Comparison of ENCODE assay signal across 8 cellular contexts in the genomic region with DNA sequence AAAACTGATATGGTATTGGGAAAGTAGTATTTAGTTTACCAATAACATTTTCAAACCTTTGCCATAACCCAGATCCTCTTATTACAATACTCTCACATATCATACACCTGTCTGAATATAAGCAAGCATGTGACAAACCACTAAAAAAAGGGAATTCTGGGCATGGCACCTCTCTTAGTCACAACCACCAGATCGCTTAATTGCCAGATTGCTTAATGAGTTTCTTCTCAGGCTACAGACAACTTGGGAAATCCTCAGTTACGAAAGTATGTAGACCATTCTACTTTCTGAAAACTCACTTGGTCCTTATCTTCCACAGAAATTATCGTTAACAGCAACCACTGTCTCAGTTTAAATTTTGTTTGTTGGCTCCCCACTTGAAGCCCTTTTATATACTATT. TPM values are rescaled to one million over a fixed set of nuclear protein-coding genes. Genes with fewer than 3 reads are reported as not detected.
A peak's percentile ranks its signal among the peaks of the same experiment; 100 is the strongest.
DNase-seq lines count a peak whose midpoint lies in the region; ATAC-seq and TF ChIP-seq lines count a peak whose summit lies in the region.

No MANE protein-coding gene starts in this region.

- no peaks in the 10 kb centered on the region for H3F3A ChIP-seq in PC-3 (ENCODE audit: low read length, unreplicated experiment)

- POLR2A ChIA-PET in PC-3 (lab: Charles Lee; ENCODE audit: unreplicated experiment), result no interaction called here

- 70 to 83% (median 80%) methylated on average over 3 of the region's 3 CpGs for WGBS in psoas muscle, 3 donors

- peaks cover 9% of the 10 kb centered on the region; the same call in 1 of the 2 replicates for H4K20me1 ChIP-seq in PC-3 (ENCODE audit: low read length)

- no peak overlapping the region for H3K9ac ChIP-seq in PC-3 (ENCODE audit: low read length)

- no peaks in the 10 kb centered on the region for H3K27me3 ChIP-seq in PC-3 (ENCODE audit: low read length)
- H3K27me3 ChIP-seq in psoas muscle (ENCODE audit: insufficient read depth in 3 of 3, low read length in 2 of 3), result no peaks in the 10 kb centered on the region

- no peaks in the 10 kb centered on the region for H3K9me3 Mint-ChIP-seq in endothelial cell (ENCODE audit: unreplicated experiment)

- BruUV-seq in PC-3 (replicated peaks; lab: Mats Ljungman, UMichigan), result no TSS peak

- peak overlapping the region; percentile 96 for H3K4me3 Mint-ChIP-seq in endothelial cell (ENCODE audit: unreplicated experiment)

- H3K4me1 ChIP-seq in PC-3 (ENCODE audit: insufficient read depth, low read length), result peaks cover 25% of the 10 kb centered on the region
- peaks cover 23% of the 10 kb centered on the region for H3K4me1 ChIP-seq in psoas muscle

- H3K9me2 ChIP-seq in PC-3 (replicated peaks; ENCODE audit: low read length), result no peaks in the 10 kb centered on the region

- H3K27me3 Mint-ChIP-seq in endothelial cell (ENCODE audit: unreplicated experiment), result peaks cover 8% of the 10 kb centered on the region

- ATAC-seq in PC-3, result no peak
- ATAC-seq in psoas muscle, result peak in 2 of 4 donors; percentile 16
- no peak for ATAC-seq in HG02571 (IDR thresholded peaks at IDR 0.05; ENCODE audit: unreplicated experiment)

- H3K27ac ChIP-seq in PC-3 (ENCODE audit: low read length) (no peak overlapping the region), psoas muscle (peak overlapping the region; percentile 94)

- peaks cover 4% of the 10 kb centered on the region for H3K36me3 Mint-ChIP-seq in endothelial cell (ENCODE audit: low read depth, unreplicated experiment)

- no peak for TF ChIP-seq CTCF in GM12865 (IDR thresholded peaks at IDR 0.05; ENCODE audit: insufficient read depth, low read depth, low read length, missing control alignments)
- TF ChIP-seq CTCF in PC-3 (conservative IDR thresholded peaks at IDR 0.05; ENCODE audit: low read depth, low read length), result no peak
- TF ChIP-seq CTCF in endothelial cell (IDR thresholded peaks at IDR 0.05; ENCODE audit: unreplicated experiment), result no peak
- no peak for TF ChIP-seq CTCF in psoas muscle (IDR thresholded peaks at IDR 0.05)

- peak overlapping the region; percentile 94 for H3K4me2 ChIP-seq in PC-3 (ENCODE audit: low read length)

- H3K27ac Mint-ChIP-seq in endothelial cell (ENCODE audit: unreplicated experiment), result peak overlapping the region; percentile 5

- H3K36me3 ChIP-seq in PC-3 (ENCODE audit: low read depth, low read length) (peaks cover 12% of the 10 kb centered on the region; the same call in 1 of the 2 replicates), psoas muscle (ENCODE audit: insufficient read depth in 1 of 2, low read depth in 1 of 2) (peaks cover 0 to 22% of the 10 kb centered on the region in 2 donors)

- peak; percentile 6 for DNase-seq in GM12865 (ENCODE audit: low read depth)
- no peak for DNase-seq in PC-3
- DNase-seq in endothelial cell (ENCODE audit: low spot score), result no peak
- DNase-seq in psoas muscle, result no peak
- DNase-seq in activated effector memory CD4-positive, alpha-beta T cell treated with anti-CD3 and anti-CD28 coated beads, Interleukin-2, amount 50 U/mL, for 16 hours, result no peak
- DNase-seq in head of caudate nucleus, result no peak
- no peak for DNase-seq in stimulated activated CD4-positive, alpha-beta T cell treated with anti-CD3 and anti-CD28 coated beads, Interleukin-4, amount 100 ng/mL, for 4 hours

- intact Hi-C loops in PC-3 (cut with micrococcal nuclease), result no loop called here
- intact Hi-C loops in psoas muscle (cut with DNase I), result loop anchor here in 1 of 2 donors (10.0 kb wide), 1 partner anchor 460 kb away; no protein-coding TSS in a partner anchor
- intact Hi-C loops in head of caudate nucleus (cut with DNase I), result no loop called here

- peaks cover 70% of the 10 kb centered on the region for H3K79me2 ChIP-seq in PC-3 (ENCODE audit: low read length)

- peaks cover 24% of the 10 kb centered on the region for H3K4me1 Mint-ChIP-seq in endothelial cell (ENCODE audit: unreplicated experiment)

- no peak overlapping the region for H2AFZ ChIP-seq in PC-3 (ENCODE audit: low read length)

- H3K4me3 ChIP-seq in GM12865 (ENCODE audit: low read depth, low read length) (peak overlapping the region; percentile 70), PC-3 (ENCODE audit: low read length) (peak overlapping the region; percentile 91), psoas muscle (peak overlapping the region; percentile 94)

- CTCF ChIA-PET in PC-3 (lab: Charles Lee), result no interaction called here

- no peaks in the 10 kb centered on the region for H3K9me3 ChIP-seq in PC-3 (ENCODE audit: low read length)
- H3K9me3 ChIP-seq in psoas muscle, result no peaks in the 10 kb centered on the region

RNA-seq across cellular contexts. Expression of gene NAF1, which starts 2.1 kb away (rescaled TPM):
- total RNA-seq in PC-3 (2014; rRNA removed), result 12.2 and 13.0 TPM in 2 replicates
- 14.8 TPM for total RNA-seq in endothelial cell (ENCODE audit: unreplicated experiment)
- 10 to 100 TPM; 16.8 to 28.1 (median 20.6) TPM for total RNA-seq in psoas muscle
- 10 to 100 TPM in 1 of 3 donors, 1 to 10 TPM in 2; 7.0 to 11.3 (median 8.4) TPM for polyA plus RNA-seq in psoas muscle
